ENCODE assay signal across 7 cellular contexts in the genomic region with DNA sequence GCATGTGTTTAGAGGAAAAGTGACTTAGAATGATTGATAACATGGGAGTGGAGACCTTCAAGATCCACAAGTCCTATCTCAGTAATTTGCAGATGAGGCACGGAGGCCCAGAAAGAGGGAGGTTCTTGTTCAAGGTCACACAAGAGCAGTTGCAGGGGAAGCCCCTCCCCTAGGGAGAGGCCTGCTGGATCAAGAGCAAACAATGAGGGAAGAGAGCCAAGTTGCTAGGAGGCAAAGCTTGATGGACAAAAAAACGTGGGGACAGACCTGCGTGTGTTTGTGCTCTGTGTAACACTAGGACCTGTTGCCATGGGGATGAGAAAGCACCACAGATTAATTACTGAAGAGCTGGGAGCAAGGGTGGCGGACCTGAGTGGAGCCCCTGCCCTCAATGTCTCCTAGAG. TPM values are rescaled to one million over a fixed set of nuclear protein-coding genes. Genes with fewer than 3 reads are reported as not detected.
DNase-seq lines count a peak whose midpoint lies in the region; ATAC-seq lines count a peak whose summit lies in the region.
"Had no signal": no experiment of that assay in that cellular context is flagged by ENCODE, and none has a peak within 500 bp of the region (broad histone marks: within the 10 kb centered on the region; RNA-seq: fewer than 3 reads in every experiment).

No MANE protein-coding gene starts in this region.

- DNase-seq in DMS79 (lab: John Stamatoyannopoulos, UW) (peak; percentile 83), NCI-H82 (lab: John Stamatoyannopoulos, UW) (peak; percentile 93), left lobe of liver (ENCODE audit: low spot score) (no peak), T-helper 1 cell (no peak)
- DNase-seq: foreskin melanocyte had no signal

- peak; percentile 26 for ATAC-seq in left lobe of liver
- no peak for ATAC-seq in GM18517 (IDR thresholded peaks at IDR 0.05; ENCODE audit: unreplicated experiment)
- no peak for ATAC-seq in GM18502 (IDR thresholded peaks at IDR 0.05; ENCODE audit: poor library complexity, unreplicated experiment)

RNA-seq across cellular contexts. Expression of a gene that starts 6.4 kb away (rescaled TPM):
- total RNA-seq in left lobe of liver, result not detected

RNA-seq across cellular contexts. Expression of a gene that starts 12.2 kb away (rescaled TPM):
- total RNA-seq in left lobe of liver, result 4.7 TPM

RNA-seq across cellular contexts. Expression of a gene that starts 18.5 kb away (rescaled TPM):
- total RNA-seq in left lobe of liver, result 15.0 TPM

RNA-seq across cellular contexts. Expression of a gene that starts 28.6 kb away (rescaled TPM):
- total RNA-seq in left lobe of liver, result 10.9 TPM

RNA-seq across cellular contexts. Expression of a gene that starts 35.9 kb away (rescaled TPM):
- total RNA-seq in left lobe of liver, result 1.5 TPM

Comparison
In these comparisons a context has a peak if more than half of its experiments do, and no peak if none do; other contexts are left out.
1. DNase-seq: peak in DMS79 (single experiment) and NCI-H82 (single experiment); none in left lobe of liver (single experiment) and T-helper 1 cell (0 of 5).